In genomic region chr9:26935847-26936246, GRCh38 we compare ENCODE assay signal across 2 cellular contexts.
TF ChIP-seq lines count a peak whose summit lies in the region.

No MANE protein-coding gene starts in this region.

TF ChIP-seq in HEK293T, 16 proteins besides CTCF, POLR2A, EP300 and RAD21 (continued from another document):
- TF ChIP-seq PKNOX1 (IDR thresholded peaks at IDR 0.05), result peak; percentile 87
TF ChIP-seq in HEK293T: peak in this region for 1.

TF ChIP-seq in K562, 482 proteins besides CTCF, POLR2A, EP300 and RAD21 (continued from another document and continues in another):
- TF ChIP-seq DIDO1 (tag; IDR thresholded peaks at IDR 0.05; ENCODE audit: low read depth), result no peak
- no peak for TF ChIP-seq PBX2 (CRISPR knock-in tag; IDR thresholded peaks at IDR 0.05; ENCODE audit: low read depth)
- TF ChIP-seq PBX2 (tag; conservative IDR thresholded peaks at IDR 0.05; ENCODE audit: low read depth), result peak; percentile 63
- no peak for TF ChIP-seq NCOA2 (IDR thresholded peaks at IDR 0.05; ENCODE audit: partially characterized antibody in 2 of 2)
- TF ChIP-seq PHB (CRISPR knock-in tag; IDR thresholded peaks at IDR 0.05), result no peak
- TF ChIP-seq E2F8 (IDR thresholded peaks at IDR 0.05; ENCODE audit: low read depth, partially characterized antibody), result no peak
- no peak for TF ChIP-seq SAP30 (IDR thresholded peaks at IDR 0.05; ENCODE audit: borderline replicate concordance, insufficient read depth, low read depth, low read length, poor library complexity, severe bottlenecking)
- TF ChIP-seq PKNOX1 (IDR thresholded peaks at IDR 0.05), result peak; percentile 59
- no peak for TF ChIP-seq PHTF2 (CRISPR knock-in tag; IDR thresholded peaks at IDR 0.05)
- TF ChIP-seq ILF3 (IDR thresholded peaks at IDR 0.05; ENCODE audit: borderline replicate concordance), result no peak
- no peak for TF ChIP-seq GTF2B (IDR thresholded peaks at IDR 0.05; ENCODE audit: extremely low read depth, insufficient read length)
- no peak for TF ChIP-seq ATF4 (CRISPR knock-in tag; IDR thresholded peaks at IDR 0.05)
- TF ChIP-seq IFI16 (CRISPR knock-in tag; IDR thresholded peaks at IDR 0.05), result no peak
- TF ChIP-seq ZNF780A (CRISPR knock-in tag; IDR thresholded peaks at IDR 0.05), result no peak
- no peak for TF ChIP-seq MEF2A (IDR thresholded peaks at IDR 0.05; ENCODE audit: control insufficient read depth, low read depth, low read length)
- TF ChIP-seq HDAC1 (IDR thresholded peaks at IDR 0.05), result no peak
- TF ChIP-seq FOXP1 (CRISPR knock-in tag; IDR thresholded peaks at IDR 0.05), result no peak
- no peak for TF ChIP-seq STAT5B (CRISPR knock-in tag; IDR thresholded peaks at IDR 0.05)
- no peak for TF ChIP-seq TCFL5 (CRISPR knock-in tag; conservative IDR thresholded peaks at IDR 0.05)
- TF ChIP-seq BRF2 (IDR thresholded peaks at IDR 0.05; ENCODE audit: borderline replicate concordance, insufficient read depth, insufficient read length), result no peak
- TF ChIP-seq SRF (CRISPR knock-in tag; IDR thresholded peaks at IDR 0.05), result no peak
- TF ChIP-seq CSDE1 (IDR thresholded peaks at IDR 0.05), result no peak
- TF ChIP-seq CBFA2T3 (IDR thresholded peaks at IDR 0.05), result no peak
- TF ChIP-seq ZNF449 (CRISPR knock-in tag; IDR thresholded peaks at IDR 0.05), result no peak
- TF ChIP-seq POLR2G (IDR thresholded peaks at IDR 0.05; ENCODE audit: low read depth, low read length), result no peak
- TF ChIP-seq MAFF (IDR thresholded peaks at IDR 0.05; ENCODE audit: low read length), result peak; percentile 74
- TF ChIP-seq ZNF639 (CRISPR knock-in tag; conservative IDR thresholded peaks at IDR 0.05 in 1 of 2, IDR thresholded peaks at IDR 0.05 in 1 of 2), result no peak
- TF ChIP-seq HBP1 (CRISPR knock-in tag; IDR thresholded peaks at IDR 0.05), result no peak
- no peak for TF ChIP-seq E2F1 (CRISPR knock-in tag; IDR thresholded peaks at IDR 0.05)
- peak; percentile 85 for TF ChIP-seq C11orf30 (IDR thresholded peaks at IDR 0.05; ENCODE audit: low read depth)
- no peak for TF ChIP-seq MECOM (CRISPR knock-in tag; IDR thresholded peaks at IDR 0.05)
- no peak for TF ChIP-seq RNF219 (CRISPR knock-in tag; IDR thresholded peaks at IDR 0.05)
- no peak for TF ChIP-seq L3MBTL2 (IDR thresholded peaks at IDR 0.05)
